In genomic region chr3:105899528-105899927, GRCh38 we compare ENCODE assay signal across 19 cellular contexts. TPM values are rescaled to one million over a fixed set of nuclear protein-coding genes. Genes with fewer than 3 reads are reported as not detected.
DNase-seq lines count a peak whose midpoint lies in the region; ATAC-seq and TF ChIP-seq lines count a peak whose summit lies in the region.
"Had no signal": no experiment of that assay in that cellular context is flagged by ENCODE, and none has a peak within 500 bp of the region (broad histone marks: within the 10 kb centered on the region; RNA-seq: fewer than 3 reads in every experiment).

No MANE protein-coding gene starts in this region.

- no peaks in the 10 kb centered on the region for H3K36me3 Mint-ChIP-seq in osteocyte (ENCODE audit: unreplicated experiment)

- H3K79me2 ChIP-seq in fibroblast of lung (ENCODE audit: control insufficient read depth, insufficient read depth, low read length): no peaks in the 10 kb centered on the region

- H3K9me3 Mint-ChIP-seq in osteocyte (ENCODE audit: unreplicated experiment): peaks cover 2% of the 10 kb centered on the region
- H3K9me3 Mint-ChIP-seq: effector memory CD8-positive, alpha-beta T cell had no signal

- no peaks in the 10 kb centered on the region for H3K9me3 ChIP-seq in fibroblast of lung (ENCODE audit: control insufficient read depth, insufficient read depth, low read depth, low read length)
- H3K9me3 ChIP-seq: heart right ventricle, testis had no signal

- H3K27ac ChIP-seq in fibroblast of lung (ENCODE audit: insufficient read depth, low read length): no peak overlapping the region
- H3K27ac ChIP-seq: heart right ventricle, testis had no signal

- no peak for ATAC-seq in GM21737 (IDR thresholded peaks at IDR 0.05; ENCODE audit: unreplicated experiment)
- ATAC-seq: effector memory CD8-positive, alpha-beta T cell; heart right ventricle; HepG2; left colon; naive thymus-derived CD4-positive, alpha-beta T cell had no signal

- no peak overlapping the region for H3K4me3 Mint-ChIP-seq in osteocyte (ENCODE audit: unreplicated experiment)
- H3K4me3 Mint-ChIP-seq: activated CD4-positive, alpha-beta memory T cell treated with anti-CD3 and anti-CD28 coated beads, Interleukin-2, amount 10 ng/mL, durations not matched to agents 7 days and 5 days; effector memory CD8-positive, alpha-beta T cell; naive thymus-derived CD4-positive, alpha-beta T cell had no signal

- peaks cover 7% of the 10 kb centered on the region for H3K4me1 Mint-ChIP-seq in osteocyte (ENCODE audit: unreplicated experiment)
- H3K4me1 Mint-ChIP-seq: activated CD4-positive, alpha-beta memory T cell treated with anti-CD3 and anti-CD28 coated beads, Interleukin-2, amount 10 ng/mL, durations not matched to agents 7 days and 5 days; naive thymus-derived CD4-positive, alpha-beta T cell had no signal

- no peaks in the 10 kb centered on the region for H3K4me1 ChIP-seq in fibroblast of lung (ENCODE audit: control insufficient read depth, extremely low read depth, insufficient read depth, low read length)
- H3K4me1 ChIP-seq: testis had no signal

- peak overlapping the region; percentile 63 for H3K27ac Mint-ChIP-seq in osteocyte (ENCODE audit: unreplicated experiment)
- H3K27ac Mint-ChIP-seq: activated CD4-positive, alpha-beta memory T cell treated with anti-CD3 and anti-CD28 coated beads, Interleukin-2, amount 10 ng/mL, durations not matched to agents 7 days and 5 days; effector memory CD8-positive, alpha-beta T cell had no signal

- TF ChIP-seq CTCF in fibroblast of lung (conservative IDR thresholded peaks at IDR 0.05 in 1 of 2, IDR thresholded peaks at IDR 0.05 in 1 of 2; ENCODE audit: low read depth in 1 of 2, low read length in 2 of 2): no peak
- no peak for TF ChIP-seq CTCF in osteocyte (IDR thresholded peaks at IDR 0.05)

- H3K9ac ChIP-seq in fibroblast of lung (ENCODE audit: insufficient read depth, low read length): no peak overlapping the region

- DNase-seq in GM03348 (ENCODE audit: low spot score) (peak; percentile 54), RPMI7951 (ENCODE audit: low read depth) (peak; percentile 33), fibroblast of lung (ENCODE audit: low read depth in 2 of 2) (peak; percentile 62 to 70), osteocyte (ENCODE audit: extremely low spot score, unreplicated experiment) (no peak), GOT3 (lab: John Stamatoyannopoulos, UW) (no peak), dermis blood vessel endothelial cell (no peak), COR-L47 (lab: John Stamatoyannopoulos, UW) (no peak)
- DNase-seq: activated CD4-positive, alpha-beta memory T cell treated with anti-CD3 and anti-CD28 coated beads, Interleukin-2, amount 10 ng/mL, durations not matched to agents 7 days and 5 days; activated gamma-delta T cell; effector memory CD8-positive, alpha-beta T cell; GF-D8; heart right ventricle; left colon; naive thymus-derived CD4-positive, alpha-beta T cell; NCI-H1092; NCI-H2171; testis had no signal

- no peaks in the 10 kb centered on the region for H3K27me3 Mint-ChIP-seq in osteocyte (ENCODE audit: unreplicated experiment)
- H3K27me3 Mint-ChIP-seq: activated CD4-positive, alpha-beta memory T cell treated with anti-CD3 and anti-CD28 coated beads, Interleukin-2, amount 10 ng/mL, durations not matched to agents 7 days and 5 days; effector memory CD8-positive, alpha-beta T cell; naive thymus-derived CD4-positive, alpha-beta T cell had no signal

- H4K20me1 ChIP-seq in fibroblast of lung (ENCODE audit: control insufficient read depth, extremely low read depth, insufficient read depth, low read length): no peaks in the 10 kb centered on the region

- H3K36me3 ChIP-seq in fibroblast of lung (ENCODE audit: control insufficient read depth, insufficient read depth, low read length): no peaks in the 10 kb centered on the region
- H3K36me3 ChIP-seq: heart right ventricle had no signal

- H3K27me3 ChIP-seq in fibroblast of lung (ENCODE audit: control insufficient read depth, insufficient read depth, low read length): no peaks in the 10 kb centered on the region
- H3K27me3 ChIP-seq: heart right ventricle, testis had no signal

- H3K4me3 ChIP-seq in fibroblast of lung (replicated peaks in 1 of 4; ENCODE audit: control extremely low read depth in 1 of 4, insufficient read depth in 1 of 4, low read depth in 3 of 4, low read length in 4 of 4): no peak overlapping the region
- H3K4me3 ChIP-seq: heart right ventricle, testis had no signal

- H2AFZ ChIP-seq in fibroblast of lung (ENCODE audit: low read length): no peak overlapping the region

- no peak overlapping the region for H3K4me2 ChIP-seq in fibroblast of lung (ENCODE audit: extremely low read depth, insufficient read depth, low read length)

RNA-seq across cellular contexts. Expression of gene CBLB, which starts 30.7 kb away (rescaled TPM):
- 3.8 and 6.0 TPM in 2 replicates for total RNA-seq in RPMI7951 (2014; rRNA removed; shearing (Covaris generic))
- total RNA-seq in fibroblast of lung: 19.8 and 26.9 TPM in 2 replicates
- 14.6 and 28.5 TPM in 2 replicates for polyA plus RNA-seq in fibroblast of lung
- 7.0 and 23.6 TPM in 2 replicates for polyA plus RNA-seq in fibroblast of lung (2012)
- 10.2 and 20.1 TPM in 2 replicates for polyA minus RNA-seq in fibroblast of lung (ENCODE audit: low replicate concordance)
- 24.6 and 28.8 TPM in 2 replicates for total RNA-seq in osteocyte
- 27.7 and 28.7 TPM in 2 replicates for total RNA-seq in dermis blood vessel endothelial cell

Comparison
In these comparisons a context has a peak if more than half of its experiments do, and no peak if none do; other contexts are left out.
1. DNase-seq: peak in GM03348 (single experiment), RPMI7951 (single experiment) and fibroblast of lung (2 of 2); none in osteocyte (single experiment), GOT3 (single experiment), dermis blood vessel endothelial cell (single experiment) and COR-L47 (single experiment).